ENCODE assay signal across 7 cellular contexts in genomic region chr1:153679337-153680119, GRCh38. TPM values are rescaled to one million over a fixed set of nuclear protein-coding genes. Genes with fewer than 3 reads are reported as not detected.
DNase-seq lines count a peak whose midpoint lies in the region; FAIRE-seq and TF ChIP-seq lines count a peak whose summit lies in the region.
"Had no signal": no experiment of that assay in that cellular context is flagged by ENCODE, and none has a peak within 500 bp of the region (broad histone marks: within the 10 kb centered on the region; RNA-seq: fewer than 3 reads in every experiment).

No MANE protein-coding gene starts in this region.

- H3K4me1 Mint-ChIP-seq in HFFc6 (ENCODE audit: low read depth) (peaks cover 29% of the 10 kb centered on the region), mesothelial cell of epicardium (peaks cover 29% of the 10 kb centered on the region)
- H3K4me1 Mint-ChIP-seq in activated naive CD8-positive, alpha-beta T cell (ENCODE audit: low read depth) = peaks cover 19% of the 10 kb centered on the region

- H3K36me3 Mint-ChIP-seq in HFFc6 (ENCODE audit: low read depth) (no peaks in the 10 kb centered on the region), mesothelial cell of epicardium (peaks cover 1% of the 10 kb centered on the region)
- no peaks in the 10 kb centered on the region for H3K36me3 Mint-ChIP-seq in activated naive CD8-positive, alpha-beta T cell

- H3K9me3 Mint-ChIP-seq in HFFc6 (no peaks in the 10 kb centered on the region), mesothelial cell of epicardium (no peaks in the 10 kb centered on the region)
- no peaks in the 10 kb centered on the region for H3K9me3 Mint-ChIP-seq in activated naive CD8-positive, alpha-beta T cell (ENCODE audit: low read depth)

- H3K27ac Mint-ChIP-seq in HFFc6 (no peak overlapping the region), mesothelial cell of epicardium (peak overlapping the region; percentile 56)
- no peak overlapping the region for H3K27ac Mint-ChIP-seq in activated naive CD8-positive, alpha-beta T cell

- DNase-seq in HFFc6 (no peak), mesothelial cell of epicardium (ENCODE audit: low spot score in 2 of 2, unreplicated experiment in 2 of 2) (peak in 1 of 2 experiments; percentile 49), GM19239 (ENCODE audit: insufficient read length, low spot score) (no peak), NCI-H510A (lab: John Stamatoyannopoulos, UW) (no peak), NK-92 (lab: John Stamatoyannopoulos, UW; ENCODE audit: unreplicated experiment) (no peak)

- FAIRE-seq in GM19239 (lab: Jason Lieb, UNC) = no peak

- H3K4me3 Mint-ChIP-seq in HFFc6 = peak overlapping the region; percentile 63
- H3K4me3 Mint-ChIP-seq in activated naive CD8-positive, alpha-beta T cell = peak overlapping the region; percentile 78
- peak overlapping the region; percentile 79 for H3K4me3 Mint-ChIP-seq in mesothelial cell of epicardium

- H3K27me3 Mint-ChIP-seq in HFFc6 (ENCODE audit: insufficient read depth) (peaks cover 43% of the 10 kb centered on the region), mesothelial cell of epicardium (ENCODE audit: low read depth) (peaks cover 57% of the 10 kb centered on the region)
- H3K27me3 Mint-ChIP-seq in activated naive CD8-positive, alpha-beta T cell = peaks cover 26% of the 10 kb centered on the region

- TF ChIP-seq CTCF in HFFc6 (IDR thresholded peaks at IDR 0.05) (peak; percentile 34; the same call in 1 of the 2 replicates), mesothelial cell of epicardium (IDR thresholded peaks at IDR 0.05; ENCODE audit: unreplicated experiment) (no peak)

RNA-seq across cellular contexts. Expression of gene NPR1, which starts 1.0 kb away (rescaled TPM):
- under 1 TPM in 1 of 6 experiments, not detected in 5; 0.05 TPM for total RNA-seq in HFFc6 (2021; fragmentation: NEBNext Ultra II Directional; extraction: Animal tissue kit (Norgen Biotek cat#: 25700))
- 5.8 to 6.6 TPM (median 5.9 TPM) in 3 replicates for total RNA-seq in mesothelial cell of epicardium
- total RNA-seq: SK-MEL-5 had no signal

RNA-seq across cellular contexts. Expression of gene ILF2, which starts 8.7 kb away (rescaled TPM):
- total RNA-seq in HFFc6 (2021; fragmentation: NEBNext Ultra II Directional; extraction: Animal tissue kit (Norgen Biotek cat#: 25700)) = 100 to 1,000 TPM; 127 to 169 (median 156) TPM
- total RNA-seq in mesothelial cell of epicardium = 204 to 212 TPM (median 207 TPM) in 3 replicates

RNA-seq across cellular contexts. Expression of gene SNAPIN, which starts 21.0 kb away (rescaled TPM):
- 10 to 100 TPM; 40.7 to 46.7 (median 42.4) TPM for total RNA-seq in HFFc6 (2021; fragmentation: NEBNext Ultra II Directional; extraction: Animal tissue kit (Norgen Biotek cat#: 25700))
- 33.8 to 37.5 TPM (median 34.6 TPM) in 3 replicates for total RNA-seq in mesothelial cell of epicardium

RNA-seq across cellular contexts. Expression of gene CHTOP, which starts 45.7 kb away (rescaled TPM):
- 10 to 100 TPM; 48.1 to 57.9 (median 53.9) TPM for total RNA-seq in HFFc6 (2021; fragmentation: NEBNext Ultra II Directional; extraction: Animal tissue kit (Norgen Biotek cat#: 25700))
- 108 to 114 TPM (median 111 TPM) in 3 replicates for total RNA-seq in mesothelial cell of epicardium

RNA-seq across cellular contexts. Expression of gene INTS3, which starts 48.3 kb away (rescaled TPM):
- 10 to 100 TPM; 33.6 to 43.8 (median 36.4) TPM for total RNA-seq in HFFc6 (2021; fragmentation: NEBNext Ultra II Directional; extraction: Animal tissue kit (Norgen Biotek cat#: 25700))
- 117 to 120 TPM (median 117 TPM) in 3 replicates for total RNA-seq in mesothelial cell of epicardium
